ENCODE assay signal across 1 cellular context in genomic region chr9:136615631-136616306, GRCh38.
TF ChIP-seq lines count a peak whose summit lies in the region.

No MANE protein-coding gene starts in this region.

TF ChIP-seq in SK-N-SH, 30 proteins besides CTCF, POLR2A, EP300 and RAD21 (continued from another document):
- TF ChIP-seq, protein P1, sequence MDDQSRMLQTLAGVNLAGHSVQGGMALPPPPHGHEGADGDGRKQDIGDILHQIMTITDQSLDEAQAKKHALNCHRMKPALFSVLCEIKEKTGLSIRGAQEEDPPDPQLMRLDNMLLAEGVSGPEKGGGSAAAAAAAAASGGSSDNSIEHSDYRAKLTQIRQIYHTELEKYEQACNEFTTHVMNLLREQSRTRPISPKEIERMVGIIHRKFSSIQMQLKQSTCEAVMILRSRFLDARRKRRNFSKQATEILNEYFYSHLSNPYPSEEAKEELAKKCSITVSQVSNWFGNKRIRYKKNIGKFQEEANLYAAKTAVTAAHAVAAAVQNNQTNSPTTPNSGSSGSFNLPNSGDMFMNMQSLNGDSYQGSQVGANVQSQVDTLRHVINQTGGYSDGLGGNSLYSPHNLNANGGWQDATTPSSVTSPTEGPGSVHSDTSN (IDR thresholded peaks at IDR 0.05), result no peak
- TF ChIP-seq YY1 (IDR thresholded peaks at IDR 0.05; ENCODE audit: low read depth) (no peak), RXRA (IDR thresholded peaks at IDR 0.05; ENCODE audit: borderline replicate concordance, low read depth) (no peak), CHD2 (IDR thresholded peaks at IDR 0.05; ENCODE audit: low read length, partially characterized antibody) (no peak), SMC3 (IDR thresholded peaks at IDR 0.05; ENCODE audit: low read depth, low read length) (no peak), FOXJ3 (CRISPR knock-in tag; IDR thresholded peaks at IDR 0.05) (no peak), FOXM1 (IDR thresholded peaks at IDR 0.05; ENCODE audit: low read depth) (no peak), EZH2phosphoT487 (IDR thresholded peaks at IDR 0.05; ENCODE audit: borderline replicate concordance, low read depth) (no peak), ELF1 (IDR thresholded peaks at IDR 0.05) (no peak), MXI1 (IDR thresholded peaks at IDR 0.05; ENCODE audit: low read depth, low read length) (no peak), RCOR1 (IDR thresholded peaks at IDR 0.05; ENCODE audit: low read length) (no peak), MEF2A (IDR thresholded peaks at IDR 0.05; ENCODE audit: borderline replicate concordance, low read depth) (no peak)
- TF ChIP-seq, protein P2, sequence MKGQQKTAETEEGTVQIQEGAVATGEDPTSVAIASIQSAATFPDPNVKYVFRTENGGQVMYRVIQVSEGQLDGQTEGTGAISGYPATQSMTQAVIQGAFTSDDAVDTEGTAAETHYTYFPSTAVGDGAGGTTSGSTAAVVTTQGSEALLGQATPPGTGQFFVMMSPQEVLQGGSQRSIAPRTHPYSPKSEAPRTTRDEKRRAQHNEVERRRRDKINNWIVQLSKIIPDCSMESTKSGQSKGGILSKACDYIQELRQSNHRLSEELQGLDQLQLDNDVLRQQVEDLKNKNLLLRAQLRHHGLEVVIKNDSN (IDR thresholded peaks at IDR 0.05; ENCODE audit: borderline replicate concordance, low read depth), result no peak
- TF ChIP-seq, protein P3, sequence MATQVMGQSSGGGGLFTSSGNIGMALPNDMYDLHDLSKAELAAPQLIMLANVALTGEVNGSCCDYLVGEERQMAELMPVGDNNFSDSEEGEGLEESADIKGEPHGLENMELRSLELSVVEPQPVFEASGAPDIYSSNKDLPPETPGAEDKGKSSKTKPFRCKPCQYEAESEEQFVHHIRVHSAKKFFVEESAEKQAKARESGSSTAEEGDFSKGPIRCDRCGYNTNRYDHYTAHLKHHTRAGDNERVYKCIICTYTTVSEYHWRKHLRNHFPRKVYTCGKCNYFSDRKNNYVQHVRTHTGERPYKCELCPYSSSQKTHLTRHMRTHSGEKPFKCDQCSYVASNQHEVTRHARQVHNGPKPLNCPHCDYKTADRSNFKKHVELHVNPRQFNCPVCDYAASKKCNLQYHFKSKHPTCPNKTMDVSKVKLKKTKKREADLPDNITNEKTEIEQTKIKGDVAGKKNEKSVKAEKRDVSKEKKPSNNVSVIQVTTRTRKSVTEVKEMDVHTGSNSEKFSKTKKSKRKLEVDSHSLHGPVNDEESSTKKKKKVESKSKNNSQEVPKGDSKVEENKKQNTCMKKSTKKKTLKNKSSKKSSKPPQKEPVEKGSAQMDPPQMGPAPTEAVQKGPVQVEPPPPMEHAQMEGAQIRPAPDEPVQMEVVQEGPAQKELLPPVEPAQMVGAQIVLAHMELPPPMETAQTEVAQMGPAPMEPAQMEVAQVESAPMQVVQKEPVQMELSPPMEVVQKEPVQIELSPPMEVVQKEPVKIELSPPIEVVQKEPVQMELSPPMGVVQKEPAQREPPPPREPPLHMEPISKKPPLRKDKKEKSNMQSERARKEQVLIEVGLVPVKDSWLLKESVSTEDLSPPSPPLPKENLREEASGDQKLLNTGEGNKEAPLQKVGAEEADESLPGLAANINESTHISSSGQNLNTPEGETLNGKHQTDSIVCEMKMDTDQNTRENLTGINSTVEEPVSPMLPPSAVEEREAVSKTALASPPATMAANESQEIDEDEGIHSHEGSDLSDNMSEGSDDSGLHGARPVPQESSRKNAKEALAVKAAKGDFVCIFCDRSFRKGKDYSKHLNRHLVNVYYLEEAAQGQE (IDR thresholded peaks at IDR 0.05; ENCODE audit: low read depth, low read length), result no peak
TF ChIP-seq in SK-N-SH: peak in this region for 0.
